Comparison of ENCODE assay signal across 8 cellular contexts in the genomic region with DNA sequence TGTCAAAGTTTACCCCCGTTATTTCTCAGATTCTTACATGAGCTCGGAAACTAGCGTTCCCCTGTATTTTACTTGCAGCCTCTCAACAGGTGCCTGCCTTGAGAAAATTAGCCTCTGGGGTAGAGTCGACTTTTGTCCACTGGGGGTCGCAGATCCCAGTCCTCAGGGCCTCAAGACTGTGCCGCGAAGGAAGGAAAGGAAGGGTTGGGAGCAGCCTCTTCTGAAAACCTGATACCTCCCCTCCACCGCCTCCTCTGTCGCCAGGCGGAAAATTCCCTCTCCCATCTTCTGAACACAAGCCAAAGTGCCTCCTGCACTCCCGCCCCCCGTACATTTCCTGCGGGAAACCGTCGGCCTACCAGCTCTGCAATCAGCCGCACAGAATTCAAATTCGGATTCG. TPM values are rescaled to one million over a fixed set of nuclear protein-coding genes. Genes with fewer than 3 reads are reported as not detected.
DNase-seq lines count a peak whose midpoint lies in the region; ATAC-seq and TF ChIP-seq lines count a peak whose summit lies in the region.

No MANE protein-coding gene starts in this region.

- H3K9me2 ChIP-seq in HCT116 (ENCODE audit: insufficient read depth): no peaks in the 10 kb centered on the region

- H3K9ac ChIP-seq in HCT116 (ENCODE audit: low read length): peak overlapping the region; percentile 52

- no peaks in the 10 kb centered on the region for H3K79me2 ChIP-seq in HCT116 (ENCODE audit: insufficient read depth, low read length)

- peak; percentile 73 for DNase-seq in EH (ENCODE audit: low read depth)
- peak; percentile 50 for DNase-seq in HCT116 (ENCODE audit: low read depth, low spot score)
- peak; percentile 63 to 65 for DNase-seq in NCI-H187 (lab: John Stamatoyannopoulos, UW)
- peak; percentile 51 for DNase-seq in UCSD-AML1 (lab: John Stamatoyannopoulos, UW; ENCODE audit: unreplicated experiment)
- peak; percentile 58 for DNase-seq in cerebellum (ENCODE audit: low spot score)
- peak; percentile 24 for DNase-seq in kidney glomerular epithelial cell (lab: John Stamatoyannopoulos, UW)
- peak; percentile 11 to 29 for DNase-seq in stimulated activated CD4-positive, alpha-beta T cell treated with anti-CD3 and anti-CD28 coated beads, Interleukin-1b, Interleukin-23, amount 100 ng/mL, for 4 hours (ENCODE audit: low read depth in 2 of 2)

- H3K4me1 ChIP-seq in HCT116 (ENCODE audit: control insufficient read depth in 1 of 2, insufficient read depth in 2 of 2, low read length in 2 of 2): peaks cover 0 to 3% of the 10 kb centered on the region in 2 experiments; a peak in 1 of 4 replicates

- no peak overlapping the region for H3K27ac ChIP-seq in HCT116 (ENCODE audit: low read depth, low read length)

- no TSS peak for BruUV-seq in HCT116 (replicated peaks; lab: Mats Ljungman, UMichigan)

- TF ChIP-seq RAD21 in HCT116 (IDR thresholded peaks at IDR 0.05; ENCODE audit: low read depth): peak; percentile 26; the same call in 1 of the 2 replicates

- no peaks in the 10 kb centered on the region for H4K20me1 ChIP-seq in HCT116 (ENCODE audit: insufficient read depth)

- H2AFZ ChIP-seq in HCT116 (ENCODE audit: low read depth, low read length, poor library complexity, severe bottlenecking): no peak overlapping the region

- RAD21 ChIA-PET in HCT116 (lab: Charles Lee; ENCODE audit: low non-redundant PET in 1 of 2, low total read pairs in 2 of 2, uncharacterized antibody in 2 of 2, unreplicated experiment in 2 of 2): no interaction called here

- no peaks in the 10 kb centered on the region for H3K27me3 ChIP-seq in HCT116 (ENCODE audit: insufficient read depth, low read length)

- no peak for TF ChIP-seq POLR2A in HCT116 (IDR thresholded peaks at IDR 0.05; ENCODE audit: borderline replicate concordance, extremely low read depth, insufficient read depth, insufficient read length)

- peak; percentile 32 to 53 (median 53); a peak in 5 of 6 replicates for TF ChIP-seq CTCF in HCT116 (IDR thresholded peaks at IDR 0.05 in 2 of 3, conservative IDR thresholded peaks at IDR 0.05 in 1 of 3; ENCODE audit: borderline replicate concordance in 1 of 3, insufficient read depth in 1 of 3, low read depth in 2 of 3, low read length in 2 of 3)

- peak overlapping the region; percentile 82 for H3K4me2 ChIP-seq in HCT116 (ENCODE audit: low read length)

- H3K4me3 ChIP-seq in HCT116 (replicated peaks in 1 of 2; ENCODE audit: low read depth in 1 of 2, low read length in 2 of 2): peak overlapping the region; percentile 47 to 60

- CTCF ChIA-PET in HCT116 (lab: Charles Lee): interaction anchor here (1.0 to 1.7 kb wide), 3 partner anchors 15 to 73 kb away, joined by 3 to 8 read pairs (median 6); no protein-coding TSS in a partner anchor

- no peaks in the 10 kb centered on the region for H3K9me3 ChIP-seq in HCT116 (ENCODE audit: control insufficient read depth in 1 of 2, insufficient read depth in 1 of 2, low read depth in 1 of 2, low read length in 2 of 2)

- H3K36me3 ChIP-seq in HCT116 (ENCODE audit: control insufficient read depth in 1 of 2, insufficient read depth in 2 of 2, low read length in 2 of 2): no peaks in the 10 kb centered on the region

- ATAC-seq in HCT116 (peak; percentile 78), GM18870 (IDR thresholded peaks at IDR 0.05; ENCODE audit: unreplicated experiment) (no peak)

- POLR2A ChIA-PET in HCT116 (lab: Charles Lee): no interaction called here

- intact Hi-C loops in HCT116 (cut with micrococcal nuclease): no loop called here

TF ChIP-seq in HCT116, 20 proteins besides CTCF, POLR2A, EP300 and RAD21:
- TF ChIP-seq, protein P1, sequence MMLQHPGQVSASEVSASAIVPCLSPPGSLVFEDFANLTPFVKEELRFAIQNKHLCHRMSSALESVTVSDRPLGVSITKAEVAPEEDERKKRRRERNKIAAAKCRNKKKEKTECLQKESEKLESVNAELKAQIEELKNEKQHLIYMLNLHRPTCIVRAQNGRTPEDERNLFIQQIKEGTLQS (IDR thresholded peaks at IDR 0.05): no peak
- TF ChIP-seq, protein P2, sequence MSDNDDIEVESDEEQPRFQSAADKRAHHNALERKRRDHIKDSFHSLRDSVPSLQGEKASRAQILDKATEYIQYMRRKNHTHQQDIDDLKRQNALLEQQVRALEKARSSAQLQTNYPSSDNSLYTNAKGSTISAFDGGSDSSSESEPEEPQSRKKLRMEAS (IDR thresholded peaks at IDR 0.05): no peak
- no peak for TF ChIP-seq ZFX (IDR thresholded peaks at IDR 0.05)

RNA-seq across cellular contexts. Expression of a gene that starts 44.4 kb away (rescaled TPM):
- 0.39 TPM for total RNA-seq in HCT116 (2021; ENCODE audit: unreplicated experiment)
- 0.25 and 0.30 TPM in 2 replicates for polyA plus RNA-seq in HCT116 (2012)
- 33.6 TPM for total RNA-seq in cerebellum

Comparison
In these comparisons a context has a peak if more than half of its experiments do, and no peak if none do; other contexts are left out.
1. DNase-seq: peak in every context shown above with its lines; median percentile 73 in EH; 64 in NCI-H187; 58 in cerebellum; 51 in UCSD-AML1; 50 in HCT116; 24 in kidney glomerular epithelial cell; 20 in stimulated activated CD4-positive, alpha-beta T cell treated with anti-CD3 and anti-CD28 coated beads, Interleukin-1b, Interleukin-23, amount 100 ng/mL, for 4 hours.
2. RNA of a gene that starts 44.4 kb away (total RNA-seq): 33.6 TPM in cerebellum (single experiment); 0.39 TPM in HCT116 (single experiment); every median in the first group is over 10 times any median in the second.